Comparison of ENCODE assay signal across 1 cellular context in the genomic region with DNA sequence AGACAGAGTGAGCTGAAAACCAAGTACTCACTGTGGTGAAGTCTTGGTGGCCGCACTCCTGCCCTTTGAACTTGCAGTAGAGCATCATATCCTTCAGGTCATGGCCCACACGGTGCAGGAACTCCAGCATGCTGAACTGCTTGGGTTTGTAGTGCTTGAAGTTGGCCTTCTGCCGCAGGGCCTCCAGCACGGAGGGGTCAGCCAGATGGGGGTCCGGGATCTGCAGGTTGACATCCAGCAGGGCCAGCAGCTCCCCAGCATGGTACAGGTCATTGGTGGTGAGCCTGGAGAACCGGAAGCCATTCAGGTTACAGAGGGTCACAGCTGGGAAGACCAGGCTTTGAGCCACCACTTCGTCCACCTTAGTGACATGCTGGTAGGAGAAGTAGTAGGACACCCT.
TF ChIP-seq lines count a peak whose summit lies in the region.

No MANE protein-coding gene starts in this region.

TF ChIP-seq in H1, 55 proteins besides CTCF, POLR2A, EP300 and RAD21:
- TF ChIP-seq, protein P1, sequence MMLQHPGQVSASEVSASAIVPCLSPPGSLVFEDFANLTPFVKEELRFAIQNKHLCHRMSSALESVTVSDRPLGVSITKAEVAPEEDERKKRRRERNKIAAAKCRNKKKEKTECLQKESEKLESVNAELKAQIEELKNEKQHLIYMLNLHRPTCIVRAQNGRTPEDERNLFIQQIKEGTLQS (IDR thresholded peaks at IDR 0.05; ENCODE audit: insufficient read depth, low read depth, low read length), result no peak
- TF ChIP-seq RFX5 (IDR thresholded peaks at IDR 0.05; ENCODE audit: borderline replicate concordance, low read depth, low read length) (no peak), SIX5 (IDR thresholded peaks at IDR 0.05; ENCODE audit: low read depth, low read length) (no peak), CBX5 (IDR thresholded peaks at IDR 0.05; ENCODE audit: low read depth, low read length) (no peak), POU5F1 (IDR thresholded peaks at IDR 0.05; ENCODE audit: low read depth, low read length) (no peak), KDM4A (IDR thresholded peaks at IDR 0.05; ENCODE audit: low read depth, low read length, severe bottlenecking) (no peak), TAF1 (IDR thresholded peaks at IDR 0.05; ENCODE audit: low read depth, low read length) (no peak), BRCA1 (IDR thresholded peaks at IDR 0.05; ENCODE audit: low read depth, low read length) (no peak), GABPA (IDR thresholded peaks at IDR 0.05; ENCODE audit: borderline replicate concordance, insufficient read depth, low read length) (no peak), GTF2F1 (IDR thresholded peaks at IDR 0.05; ENCODE audit: borderline replicate concordance, low read depth, low read length) (no peak), POLR2AphosphoS5 (IDR thresholded peaks at IDR 0.05; ENCODE audit: low read depth, low read length) (no peak), FOSL1 (IDR thresholded peaks at IDR 0.05; ENCODE audit: insufficient read depth, low read depth, low read length) (no peak), SP4 (IDR thresholded peaks at IDR 0.05; ENCODE audit: low read length) (no peak), JUND (IDR thresholded peaks at IDR 0.05; ENCODE audit: low read length) (no peak), CBX8 (IDR thresholded peaks at IDR 0.05; ENCODE audit: borderline replicate concordance, low read depth, low read length) (no peak)
- TF ChIP-seq, protein P2, sequence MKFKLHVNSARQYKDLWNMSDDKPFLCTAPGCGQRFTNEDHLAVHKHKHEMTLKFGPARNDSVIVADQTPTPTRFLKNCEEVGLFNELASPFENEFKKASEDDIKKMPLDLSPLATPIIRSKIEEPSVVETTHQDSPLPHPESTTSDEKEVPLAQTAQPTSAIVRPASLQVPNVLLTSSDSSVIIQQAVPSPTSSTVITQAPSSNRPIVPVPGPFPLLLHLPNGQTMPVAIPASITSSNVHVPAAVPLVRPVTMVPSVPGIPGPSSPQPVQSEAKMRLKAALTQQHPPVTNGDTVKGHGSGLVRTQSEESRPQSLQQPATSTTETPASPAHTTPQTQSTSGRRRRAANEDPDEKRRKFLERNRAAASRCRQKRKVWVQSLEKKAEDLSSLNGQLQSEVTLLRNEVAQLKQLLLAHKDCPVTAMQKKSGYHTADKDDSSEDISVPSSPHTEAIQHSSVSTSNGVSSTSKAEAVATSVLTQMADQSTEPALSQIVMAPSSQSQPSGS (IDR thresholded peaks at IDR 0.05; ENCODE audit: low read length), result no peak
